Comparison of ENCODE assay signal across 24 cellular contexts in genomic region chr18:12234451-12235190, GRCh38. TPM values are rescaled to one million over a fixed set of nuclear protein-coding genes. Genes with fewer than 3 reads are reported as not detected.
DNase-seq lines count a peak whose midpoint lies in the region; ATAC-seq and TF ChIP-seq lines count a peak whose summit lies in the region.
"Had no signal": no experiment of that assay in that cellular context is flagged by ENCODE, and none has a peak within 500 bp of the region (broad histone marks: within the 10 kb centered on the region; RNA-seq: fewer than 3 reads in every experiment).

No MANE protein-coding gene starts in this region.

- H4K91ac ChIP-seq in IMR-90 (ENCODE audit: insufficient read depth, low read depth, low read length) (no peak overlapping the region), neuronal stem cell (ENCODE audit: low read depth, low read length, poor library complexity) (no peak overlapping the region)

- H2AFZ ChIP-seq in GM23338 = no peak overlapping the region
- H2AFZ ChIP-seq in IMR-90 (replicated peaks; ENCODE audit: low read length, poor library complexity) = peak overlapping the region; percentile 23
- no peak overlapping the region for H2AFZ ChIP-seq in neuronal stem cell (ENCODE audit: low read length)

- no peaks in the 10 kb centered on the region for H3K9me2 ChIP-seq in GM23338 (ENCODE audit: insufficient read depth)

- H2BK20ac ChIP-seq in IMR-90 (ENCODE audit: low read depth, low read length) = no peak overlapping the region

- WGBS in IMR-90 (ENCODE audit: extremely low coverage in 2 of 2, insufficient read length in 1 of 2), 2 experiments = 71% methylated on average over 6 of the region's 19 CpGs; no CpG with 5 or more reads in 1 of the 2 experiments
- no CpG with 5 or more reads among the region's 19 CpGs for WGBS in neuronal stem cell (ENCODE audit: extremely low coverage in 2 of 2, insufficient read length in 2 of 2, insufficient replicate concordance in 1 of 2), 2 donors
- WGBS in aorta, 2 donors = 93 to 96% methylated on average over 19 of the region's 19 CpGs

- no peak overlapping the region for H3K4ac ChIP-seq in IMR-90 (ENCODE audit: low read depth, low read length)
- H3K4ac ChIP-seq in neuronal stem cell (ENCODE audit: low read length) = no peak overlapping the region

- no peak overlapping the region for H3K27ac ChIP-seq in GM23338 (ENCODE audit: low read depth)
- H3K27ac ChIP-seq in IMR-90 (ENCODE audit: insufficient read depth, low read length) = no peak overlapping the region
- no peak overlapping the region for H3K27ac ChIP-seq in neuronal stem cell (replicated peaks; ENCODE audit: low read length)
- no peak overlapping the region for H3K27ac ChIP-seq in aorta (ENCODE audit: low read depth in 1 of 2, low read length in 2 of 2)
- H3K27ac ChIP-seq: HL-60 had no signal

- no peak overlapping the region for H3K9ac ChIP-seq in IMR-90 (ENCODE audit: low read depth, low read length)
- no peak overlapping the region for H3K9ac ChIP-seq in neuronal stem cell (ENCODE audit: low read depth, low read length, poor library complexity)

- H3K9me1 ChIP-seq in IMR-90 (ENCODE audit: insufficient read depth, low read length) = peaks cover 3% of the 10 kb centered on the region; the same call in 1 of the 2 replicates

- H2AK5ac ChIP-seq in IMR-90 (ENCODE audit: low read depth, low read length) = peak overlapping the region; percentile 18; the same call in 1 of the 2 replicates
- no peak overlapping the region for H2AK5ac ChIP-seq in neuronal stem cell (ENCODE audit: low read depth, low read length)

- H3K56ac ChIP-seq in IMR-90 (ENCODE audit: extremely low read depth, insufficient read depth, low read length) = no peak overlapping the region

- in situ Hi-C loops in IMR-90 (cut with MboI; ENCODE audit: low sequenced_read_pairs) = no loop called here

- H3K36me3 ChIP-seq in GM23338 (ENCODE audit: insufficient read depth) (no peaks in the 10 kb centered on the region), IMR-90 (ENCODE audit: control insufficient read depth, insufficient read depth, low read length) (no peaks in the 10 kb centered on the region), neuronal stem cell (replicated peaks in 1 of 2; ENCODE audit: control insufficient read depth in 2 of 2, insufficient read depth in 2 of 2, low read length in 2 of 2) (no peaks in the 10 kb centered on the region), aorta (ENCODE audit: control insufficient read depth in 1 of 2, insufficient read depth in 2 of 2, low read length in 1 of 2) (no peaks in the 10 kb centered on the region)
- H3K36me3 ChIP-seq: BE2C had no signal

- H3K4me1 Mint-ChIP-seq in GM23338 = peaks cover 3% of the 10 kb centered on the region; the same call in 1 of the 3 replicates
- H3K4me1 Mint-ChIP-seq in activated CD8-positive, alpha-beta memory T cell treated with anti-CD3 and anti-CD28 coated beads, Interleukin-2, amount 10 ng/mL, durations not matched to agents 7 days and 5 days = no peaks in the 10 kb centered on the region

- H3K27me3 Mint-ChIP-seq in GM23338 (ENCODE audit: insufficient read depth, low read depth, poor library complexity) = peaks cover 17% of the 10 kb centered on the region
- peaks cover 21% of the 10 kb centered on the region for H3K27me3 Mint-ChIP-seq in activated CD8-positive, alpha-beta memory T cell treated with anti-CD3 and anti-CD28 coated beads, Interleukin-2, amount 10 ng/mL, durations not matched to agents 7 days and 5 days
- H3K27me3 Mint-ChIP-seq: CD4-positive, CD25-positive, alpha-beta regulatory T cell had no signal

- TF ChIP-seq POLR2A in IMR-90 (IDR thresholded peaks at IDR 0.05; ENCODE audit: low read depth, low read length) = no peak

- H2BK5ac ChIP-seq in IMR-90 (ENCODE audit: low read depth, low read length, poor library complexity, severe bottlenecking) = no peak overlapping the region
- H2BK5ac ChIP-seq in neuronal stem cell (ENCODE audit: low read length) = no peak overlapping the region

- dilution Hi-C loops in IMR-90 (cut with HindIII; ENCODE audit: low sequenced_read_pairs, unreplicated experiment) = no loop called here

- H3K4me3 ChIP-seq in GM23338 = no peak overlapping the region
- no peak overlapping the region for H3K4me3 ChIP-seq in IMR-90 (ENCODE audit: insufficient read depth, low read depth, low read length)
- H3K4me3 ChIP-seq in neuronal stem cell (ENCODE audit: low read length in 2 of 2) = no peak overlapping the region
- H3K4me3 ChIP-seq in aorta (ENCODE audit: low read length in 2 of 2) = no peak overlapping the region

- H2AK9ac ChIP-seq in IMR-90 (replicated peaks; ENCODE audit: low read depth, low read length, poor library complexity) = peak overlapping the region; percentile 20

- H4K5ac ChIP-seq in IMR-90 (ENCODE audit: low read depth, low read length) = no peak overlapping the region

- H2BK15ac ChIP-seq in IMR-90 (ENCODE audit: low read depth, low read length) (no peak overlapping the region), neuronal stem cell (ENCODE audit: low read length) (no peak overlapping the region)

- peaks cover 2% of the 10 kb centered on the region; the same call in 1 of the 3 replicates for H3K36me3 Mint-ChIP-seq in GM23338 (ENCODE audit: low read depth)
- H3K36me3 Mint-ChIP-seq in activated CD8-positive, alpha-beta memory T cell treated with anti-CD3 and anti-CD28 coated beads, Interleukin-2, amount 10 ng/mL, durations not matched to agents 7 days and 5 days = no peaks in the 10 kb centered on the region
- H3K36me3 Mint-ChIP-seq: CD4-positive, CD25-positive, alpha-beta regulatory T cell; CD8-positive, alpha-beta memory T cell had no signal

- no peak for TF ChIP-seq CTCF in GM10266 (IDR thresholded peaks at IDR 0.05; ENCODE audit: control insufficient read depth, insufficient read depth, low read depth, missing control alignments)
- TF ChIP-seq CTCF in GM23338 (conservative IDR thresholded peaks at IDR 0.05; ENCODE audit: low read depth in 2 of 2) = no peak
- TF ChIP-seq CTCF in IMR-90 (conservative IDR thresholded peaks at IDR 0.05; ENCODE audit: low read depth, low read length) = no peak

- POLR2A ChIA-PET in IMR-90 (lab: Charles Lee; ENCODE audit: unreplicated experiment) = no interaction called here

- no peak for ATAC-seq in GM23338
- no peak for ATAC-seq in IMR-90 (ENCODE audit: low read depth)
- ATAC-seq in activated CD8-positive, alpha-beta memory T cell treated with anti-CD3 and anti-CD28 coated beads, Interleukin-2, amount 10 ng/mL, durations not matched to agents 7 days and 5 days = no peak
- ATAC-seq in aorta (ENCODE audit: low FRiP score) = no peak
- ATAC-seq in Right ventricle myocardium inferior = no peak

- TF ChIP-seq RAD21 in IMR-90 (IDR thresholded peaks at IDR 0.05; ENCODE audit: low read length) = no peak

- no peak overlapping the region for H3K27ac Mint-ChIP-seq in GM23338
- H3K27ac Mint-ChIP-seq in activated CD8-positive, alpha-beta memory T cell treated with anti-CD3 and anti-CD28 coated beads, Interleukin-2, amount 10 ng/mL, durations not matched to agents 7 days and 5 days = no peak overlapping the region
- H3K27ac Mint-ChIP-seq: CD4-positive, CD25-positive, alpha-beta regulatory T cell; H9 had no signal

- no peak overlapping the region for H3K4me3 Mint-ChIP-seq in GM23338
- no peak overlapping the region for H3K4me3 Mint-ChIP-seq in activated CD8-positive, alpha-beta memory T cell treated with anti-CD3 and anti-CD28 coated beads, Interleukin-2, amount 10 ng/mL, durations not matched to agents 7 days and 5 days
- H3K4me3 Mint-ChIP-seq: CD4-positive, CD25-positive, alpha-beta regulatory T cell; CD8-positive, alpha-beta memory T cell; H9 had no signal

- H3K27me3 ChIP-seq in GM23338 (ENCODE audit: insufficient read depth) (no peaks in the 10 kb centered on the region), IMR-90 (ENCODE audit: control insufficient read depth, insufficient read depth, low read length) (peaks cover 4% of the 10 kb centered on the region), neuronal stem cell (ENCODE audit: control insufficient read depth in 3 of 3, insufficient read depth in 3 of 3, low read depth in 1 of 3, low read length in 3 of 3) (peaks cover 0 to 13% (median 0%) of the 10 kb centered on the region in 3 experiments), aorta (ENCODE audit: control insufficient read depth in 1 of 2, insufficient read depth in 2 of 2, low read length in 1 of 2) (no peaks in the 10 kb centered on the region)
- H3K27me3 ChIP-seq: BE2C had no signal

- H3K4me1 ChIP-seq in GM23338 (ENCODE audit: insufficient read depth) (no peaks in the 10 kb centered on the region), IMR-90 (ENCODE audit: control insufficient read depth, insufficient read depth, low read length) (peaks cover 6% of the 10 kb centered on the region), neuronal stem cell (ENCODE audit: control insufficient read depth in 2 of 2, insufficient read depth in 1 of 2, low read depth in 1 of 2, low read length in 2 of 2) (peaks cover 0 to 3% of the 10 kb centered on the region in 2 donors), aorta (ENCODE audit: control insufficient read depth in 1 of 2, insufficient read depth in 2 of 2, low read length in 2 of 2) (peaks cover 0 to 2% of the 10 kb centered on the region in 2 donors)
- H3K4me1 ChIP-seq: BE2C had no signal

- H3K9me3 Mint-ChIP-seq in GM23338 = peaks cover 9% of the 10 kb centered on the region
- no peaks in the 10 kb centered on the region for H3K9me3 Mint-ChIP-seq in activated CD8-positive, alpha-beta memory T cell treated with anti-CD3 and anti-CD28 coated beads, Interleukin-2, amount 10 ng/mL, durations not matched to agents 7 days and 5 days (ENCODE audit: low read depth)

- peak; percentile 1 for DNase-seq in GM10266 (ENCODE audit: extremely low spot score)
- DNase-seq in GM23338 (ENCODE audit: low spot score) = no peak
- DNase-seq in IMR-90 = no peak
- DNase-seq in neuronal stem cell (ENCODE audit: low spot score) = no peak
- no peak for DNase-seq in activated CD8-positive, alpha-beta memory T cell treated with anti-CD3 and anti-CD28 coated beads, Interleukin-2, amount 10 ng/mL, durations not matched to agents 7 days and 5 days
- no peak for DNase-seq in NCI-H1105 treated with DMSO at 0.1 percent for 48 hours (lab: John Stamatoyannopoulos, UW)
- no peak for DNase-seq in aorta
- DNase-seq in Right ventricle myocardium inferior (ENCODE audit: missing footprints) = no peak
- DNase-seq: ACHN; BE2C; C1 segment of cervical spinal cord; CD4-positive, CD25-positive, alpha-beta regulatory T cell; CD8-positive, alpha-beta memory T cell; COR-L47; DMS 273 treated with DMSO at 0.1 percent for 48 hours; DMS53; DND-41; EL; GOT3; H9; KG1 had no signal

- H3K18ac ChIP-seq in IMR-90 (ENCODE audit: low read depth, low read length) (no peak overlapping the region), neuronal stem cell (ENCODE audit: low read length) (no peak overlapping the region)

- H3K9me3 ChIP-seq in IMR-90 (ENCODE audit: control insufficient read depth, insufficient read depth, low read length) = no peaks in the 10 kb centered on the region
- H3K9me3 ChIP-seq in neuronal stem cell (replicated peaks in 1 of 2; ENCODE audit: control insufficient read depth in 2 of 2, insufficient read depth in 1 of 2, low read depth in 1 of 2, low read length in 2 of 2) = peaks cover 0 to 3% of the 10 kb centered on the region in 2 donors
- no peaks in the 10 kb centered on the region for H3K9me3 ChIP-seq in aorta (ENCODE audit: control insufficient read depth, low read length)
- H3K9me3 ChIP-seq: BE2C had no signal

- no peaks in the 10 kb centered on the region for H3K79me2 ChIP-seq in GM23338 (replicated peaks; ENCODE audit: insufficient read depth)

- intact Hi-C loops in IMR-90 (cut with micrococcal nuclease) = loop anchor here (5.0 to 10.0 kb wide), 4 partner anchors 140 to 502 kb away; partner anchors contain the start of gene ANKRD62
- intact Hi-C loops in aorta (cut with DNase I) = loop anchor here in 1 of 2 donors (5.0 to 10.0 kb wide), 2 partner anchors 73 to 170 kb away; partner anchors contain the start of gene TUBB6
- intact Hi-C loops in Right ventricle myocardium inferior (cut with DNase I) = loop anchor here (5.0 to 10.0 kb wide), 2 partner anchors 142 to 170 kb away; partner anchors contain the start of gene ANKRD62

- H3K79me1 ChIP-seq in IMR-90 (ENCODE audit: low read depth in 1 of 2, low read length in 2 of 2) = no peaks in the 10 kb centered on the region
- no peaks in the 10 kb centered on the region for H3K79me1 ChIP-seq in neuronal stem cell (ENCODE audit: low read depth, low read length)

- H4K8ac ChIP-seq in IMR-90 (ENCODE audit: low read depth in 2 of 2, low read length in 2 of 2) (no peak overlapping the region), neuronal stem cell (ENCODE audit: low read depth, low read length) (no peak overlapping the region)

- H2BK120ac ChIP-seq in IMR-90 (ENCODE audit: low read depth, low read length) = no peak overlapping the region
- H2BK120ac ChIP-seq in neuronal stem cell (ENCODE audit: low read depth, low read length) = no peak overlapping the region

- H3K4me2 ChIP-seq in GM23338 (no peak overlapping the region), IMR-90 (ENCODE audit: low read depth, low read length) (no peak overlapping the region), neuronal stem cell (ENCODE audit: insufficient read depth, low read length, poor library complexity, severe bottlenecking) (no peak overlapping the region)

- H3K23ac ChIP-seq in IMR-90 (ENCODE audit: low read depth, low read length) (no peak overlapping the region), neuronal stem cell (ENCODE audit: low read depth, low read length, poor library complexity) (peak overlapping the region; percentile 10)

- H2BK12ac ChIP-seq in neuronal stem cell (ENCODE audit: low read length) = no peak overlapping the region

- CTCF ChIA-PET in IMR-90 (lab: Yijun Ruan, JAX) = no interaction called here
- CTCF ChIA-PET in activated CD8-positive, alpha-beta memory T cell treated with anti-CD3 and anti-CD28 coated beads, Interleukin-2, amount 10 ng/mL, durations not matched to agents 7 days and 5 days (lab: Charles Lee) = no interaction called here

- no peaks in the 10 kb centered on the region for H3F3A ChIP-seq in GM23338 (replicated peaks; ENCODE audit: low read depth)

- H4K20me1 ChIP-seq in GM23338 (replicated peaks; ENCODE audit: insufficient read depth) (no peaks in the 10 kb centered on the region), IMR-90 (ENCODE audit: insufficient read depth, low read length) (no peaks in the 10 kb centered on the region)

- no TSS peak for BruUV-seq in IMR-90 (replicated peaks; lab: Mats Ljungman, UMichigan)

- H3K14ac ChIP-seq in IMR-90 (replicated peaks; ENCODE audit: low read depth, low read length) = no peak overlapping the region
- H3K14ac ChIP-seq in neuronal stem cell (ENCODE audit: low read length) = no peak overlapping the region

RNA-seq across cellular contexts. Expression of gene CIDEA, which starts 19.5 kb away (rescaled TPM):
- total RNA-seq in GM23338 (2014; rRNA removed; shearing (Covaris generic)) = not detected in 2 replicates
- polyA plus RNA-seq in GM23338 (2016; fragmentation: Nextera tagmentation; extraction: Ambion mirVana) (0.45 TPM in 1 of 2 replicates, not detected in the other), IMR-90 (2012; rRNA removed) (not detected in 2 replicates), aorta (not detected)
- total RNA-seq in IMR-90 (2012; rRNA removed) (not detected in 2 replicates), aorta (under 1 TPM; 0.57 to 0.58 TPM), Right ventricle myocardium inferior (1.7 TPM)
- polyA plus RNA-seq in IMR-90 (2012; cell fraction: cytosol; rRNA removed) = 0.12 TPM in 1 of 2 replicates, not detected in the other
- not detected in 2 replicates for polyA plus RNA-seq in IMR-90 (2012; cell fraction: nucleus; rRNA removed; ENCODE audit: low replicate concordance)
- not detected for polyA plus RNA-seq in neuronal stem cell (2013, experiment 1 of 2)
- polyA plus RNA-seq in neuronal stem cell (2013, experiment 2 of 2) = not detected
- not detected for total RNA-seq in activated CD8-positive, alpha-beta memory T cell treated with anti-CD3 and anti-CD28 coated beads, Interleukin-2, amount 10 ng/mL, durations not matched to agents 7 days and 5 days
- total RNA-seq: CD4-positive, CD25-positive, alpha-beta regulatory T cell; CD8-positive, alpha-beta memory T cell; G401; H9; HT1080 had no signal
- polyA plus RNA-seq: CD4-positive, CD25-positive, alpha-beta regulatory T cell; CD8-positive, alpha-beta memory T cell had no signal
